22 cellular contexts compared by ENCODE assay signal in the genomic region with DNA sequence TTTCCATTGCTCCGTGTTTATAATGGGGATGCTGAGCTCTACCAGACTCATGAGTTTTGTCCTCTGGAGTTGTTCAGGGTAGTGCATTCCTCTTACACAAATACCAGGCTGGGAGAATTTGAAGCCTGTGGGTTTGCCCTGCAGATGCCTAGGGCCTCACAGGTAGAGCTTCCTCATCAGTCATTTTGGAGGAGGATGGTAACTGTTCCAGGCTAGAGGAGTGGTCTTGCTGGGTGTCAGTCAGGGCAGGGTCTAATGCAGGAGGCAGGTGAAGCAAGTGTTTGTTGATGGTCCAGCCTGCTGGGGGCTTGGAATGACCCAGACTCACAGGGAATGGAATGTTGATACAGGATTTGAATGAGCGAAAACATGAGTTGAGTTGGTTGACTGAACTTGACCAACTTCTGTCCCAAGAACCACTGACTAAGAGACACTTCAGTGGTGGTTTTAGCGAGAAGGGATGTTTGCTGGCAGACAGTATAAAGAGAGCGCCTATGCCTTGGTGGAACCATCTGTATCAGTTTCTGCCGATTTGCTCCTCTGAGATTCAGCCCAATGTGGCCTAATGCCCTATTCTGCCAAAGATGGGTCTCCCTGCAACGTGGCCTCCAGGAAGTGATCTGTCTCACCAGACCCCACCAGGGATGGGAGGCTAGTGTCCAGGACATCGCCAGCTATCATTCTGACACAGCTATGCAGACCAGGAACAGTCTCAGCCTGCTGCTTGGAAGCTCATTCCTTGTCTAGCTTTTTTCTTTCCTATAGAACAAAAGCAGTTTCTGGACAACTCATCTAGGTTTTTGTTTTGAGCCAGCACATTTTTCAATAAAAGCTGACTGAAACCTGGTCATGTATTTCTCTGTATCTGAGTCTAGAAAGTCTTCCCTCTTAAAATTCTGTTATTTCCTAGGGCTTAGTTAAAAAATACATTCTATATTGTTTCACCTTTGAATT. TPM values are rescaled to one million over a fixed set of nuclear protein-coding genes. Genes with fewer than 3 reads are reported as not detected.
DNase-seq lines count a peak whose midpoint lies in the region; ATAC-seq, FAIRE-seq and TF ChIP-seq lines count a peak whose summit lies in the region.
"Had no signal": no experiment of that assay in that cellular context is flagged by ENCODE, and none has a peak within 500 bp of the region (broad histone marks: within the 10 kb centered on the region; RNA-seq: fewer than 3 reads in every experiment).

No MANE protein-coding gene starts in this region.

- no peaks in the 10 kb centered on the region for H3K9me1 ChIP-seq in keratinocyte (ENCODE audit: control insufficient read depth, extremely low read depth, insufficient read depth, low read length)

- no peaks in the 10 kb centered on the region for H3K27me3 ChIP-seq in CD4-positive, CD25-positive, alpha-beta regulatory T cell (ENCODE audit: control insufficient read depth, insufficient read depth, low read length)
- H3K27me3 ChIP-seq in keratinocyte (ENCODE audit: control insufficient read depth, extremely low read depth, insufficient read depth, low read length), result no peaks in the 10 kb centered on the region
- H3K27me3 ChIP-seq: ascending aorta, BLaER1 had no signal

- dilution Hi-C loops in keratinocyte (cut with MboI; ENCODE audit: extremely low pct_ligation_motif_present, low sequenced_read_pairs), result loop anchor here (25.0 kb wide), 1 partner anchor 161 kb away; no protein-coding TSS in a partner anchor

- POLR2A ChIA-PET in activated CD8-positive, alpha-beta T cell treated with anti-CD3 and anti-CD28 coated beads for 36 hours (lab: Charles Lee), result interaction anchor here (0.8 kb wide), 1 partner anchor 63 kb away, joined by 3 read pairs; no protein-coding TSS in a partner anchor
- POLR2A ChIA-PET in activated CD8-positive, alpha-beta T cell treated with anti-CD3 and anti-CD28 coated beads, Interleukin-2, amount 10 ng/mL, durations not matched to agents 7 days and 5 days (lab: Charles Lee), result no interaction called here
- POLR2A ChIA-PET in activated CD4-positive, alpha-beta memory T cell treated with anti-CD3 and anti-CD28 coated beads, Interleukin-2, amount 10 ng/mL, durations not matched to agents 7 days and 5 days (lab: Charles Lee), result no interaction called here

- H3K27me3 Mint-ChIP-seq in activated CD8-positive, alpha-beta T cell treated with anti-CD3 and anti-CD28 coated beads for 36 hours, result no peaks in the 10 kb centered on the region
- H3K27me3 Mint-ChIP-seq in activated CD8-positive, alpha-beta T cell treated with anti-CD3 and anti-CD28 coated beads, Interleukin-2, amount 10 ng/mL, durations not matched to agents 7 days and 5 days (ENCODE audit: low read depth), result peaks cover 2% of the 10 kb centered on the region
- no peaks in the 10 kb centered on the region for H3K27me3 Mint-ChIP-seq in CD4-positive, CD25-positive, alpha-beta regulatory T cell
- no peaks in the 10 kb centered on the region for H3K27me3 Mint-ChIP-seq in activated CD4-positive, alpha-beta memory T cell treated with anti-CD3 and anti-CD28 coated beads, Interleukin-2, amount 10 ng/mL, durations not matched to agents 7 days and 5 days

- H3K4me3 Mint-ChIP-seq in activated CD8-positive, alpha-beta T cell treated with anti-CD3 and anti-CD28 coated beads for 36 hours, result no peak overlapping the region
- no peak overlapping the region for H3K4me3 Mint-ChIP-seq in activated CD8-positive, alpha-beta T cell treated with anti-CD3 and anti-CD28 coated beads, Interleukin-2, amount 10 ng/mL, durations not matched to agents 7 days and 5 days
- peak overlapping the region in 3 of 4 donors; percentile 38 to 50 (median 47) for H3K4me3 Mint-ChIP-seq in CD4-positive, CD25-positive, alpha-beta regulatory T cell
- peak overlapping the region; percentile 10 for H3K4me3 Mint-ChIP-seq in activated CD4-positive, alpha-beta memory T cell treated with anti-CD3 and anti-CD28 coated beads, Interleukin-2, amount 10 ng/mL, durations not matched to agents 7 days and 5 days

- intact Hi-C loops in activated CD8-positive, alpha-beta T cell treated with anti-CD3 and anti-CD28 coated beads for 36 hours (cut with micrococcal nuclease), result loop anchor here (5.0 kb wide), 1 partner anchor 446 kb away; no protein-coding TSS in a partner anchor

- no peaks in the 10 kb centered on the region for H3K9me3 Mint-ChIP-seq in activated CD8-positive, alpha-beta T cell treated with anti-CD3 and anti-CD28 coated beads for 36 hours
- no peaks in the 10 kb centered on the region for H3K9me3 Mint-ChIP-seq in activated CD8-positive, alpha-beta T cell treated with anti-CD3 and anti-CD28 coated beads, Interleukin-2, amount 10 ng/mL, durations not matched to agents 7 days and 5 days (ENCODE audit: insufficient read depth)
- H3K9me3 Mint-ChIP-seq in CD4-positive, CD25-positive, alpha-beta regulatory T cell, result no peaks in the 10 kb centered on the region
- H3K9me3 Mint-ChIP-seq in activated CD4-positive, alpha-beta memory T cell treated with anti-CD3 and anti-CD28 coated beads, Interleukin-2, amount 10 ng/mL, durations not matched to agents 7 days and 5 days, result no peaks in the 10 kb centered on the region

- H4K20me1 ChIP-seq in keratinocyte (ENCODE audit: control insufficient read depth, extremely low read depth, insufficient read depth, low read length), result no peaks in the 10 kb centered on the region
- H4K20me1 ChIP-seq: BLaER1 had no signal

- no peak overlapping the region for H2AFZ ChIP-seq in keratinocyte (ENCODE audit: control insufficient read depth, low read length)

- H3K9me3 ChIP-seq in CD4-positive, CD25-positive, alpha-beta regulatory T cell (ENCODE audit: control insufficient read depth in 2 of 2, low read length in 2 of 2), result no peaks in the 10 kb centered on the region
- H3K9me3 ChIP-seq in keratinocyte (ENCODE audit: control insufficient read depth, low read depth, low read length), result no peaks in the 10 kb centered on the region
- H3K9me3 ChIP-seq: A549, ascending aorta, BLaER1 had no signal

- peak overlapping the region; percentile 75 for H3K9ac ChIP-seq in keratinocyte (ENCODE audit: control insufficient read depth, extremely low read depth, insufficient read depth, low read length)
- H3K9ac ChIP-seq: BLaER1 had no signal

- peaks cover 37% of the 10 kb centered on the region for H3K4me1 ChIP-seq in CD4-positive, CD25-positive, alpha-beta regulatory T cell (ENCODE audit: control insufficient read depth, insufficient read depth, low read length, poor library complexity, severe bottlenecking)
- H3K4me1 ChIP-seq in keratinocyte (ENCODE audit: control insufficient read depth, extremely low read depth, insufficient read depth, low read length), result peaks cover 65% of the 10 kb centered on the region
- H3K4me1 ChIP-seq: ascending aorta had no signal

- no peak for FAIRE-seq in keratinocyte (lab: Jason Lieb, UNC)
- FAIRE-seq: A549, D721Med had no signal

- H3K27ac ChIP-seq in CD4-positive, CD25-positive, alpha-beta regulatory T cell (ENCODE audit: insufficient read depth, low read length, poor library complexity, severe bottlenecking), result no peak overlapping the region
- H3K27ac ChIP-seq in keratinocyte (ENCODE audit: control insufficient read depth, insufficient read depth, low read length), result peak overlapping the region; percentile 97
- H3K27ac ChIP-seq: ascending aorta, BLaER1 had no signal

- ATAC-seq in activated CD8-positive, alpha-beta T cell treated with anti-CD3 and anti-CD28 coated beads for 36 hours, result peak; percentile 21
- ATAC-seq in activated CD8-positive, alpha-beta T cell treated with anti-CD3 and anti-CD28 coated beads, Interleukin-2, amount 10 ng/mL, durations not matched to agents 7 days and 5 days, result no peak
- peak; percentile 3 to 15 for ATAC-seq in CD4-positive, CD25-positive, alpha-beta regulatory T cell (ENCODE audit: low read depth in 2 of 2)
- no peak for ATAC-seq in HG03521 (IDR thresholded peaks at IDR 0.05; ENCODE audit: unreplicated experiment)
- ATAC-seq: A549, left ventricle myocardium superior, Panc1 had no signal

- peak overlapping the region; percentile 64 for H3K4me3 ChIP-seq in CD4-positive, CD25-positive, alpha-beta regulatory T cell (ENCODE audit: low read depth, low read length)
- H3K4me3 ChIP-seq in keratinocyte (ENCODE audit: control insufficient read depth in 2 of 3, extremely low read depth in 1 of 3, insufficient read depth in 2 of 3, low read depth in 1 of 3, low read length in 3 of 3), result peak overlapping the region in 2 of 3 experiments; percentile 2 to 34
- H3K4me3 ChIP-seq: A549, ascending aorta, BLaER1 had no signal

- no peaks in the 10 kb centered on the region for H3K36me3 ChIP-seq in CD4-positive, CD25-positive, alpha-beta regulatory T cell (ENCODE audit: control insufficient read depth, insufficient read depth, low read length)
- no peaks in the 10 kb centered on the region for H3K36me3 ChIP-seq in keratinocyte (ENCODE audit: control insufficient read depth in 2 of 2, extremely low read depth in 1 of 2, insufficient read depth in 2 of 2, low read length in 2 of 2)
- H3K36me3 ChIP-seq: ascending aorta, BLaER1 had no signal

- H3K4me2 ChIP-seq in keratinocyte (ENCODE audit: control insufficient read depth, extremely low read depth, insufficient read depth, low read depth, low read length), result peak overlapping the region; percentile 69
- H3K4me2 ChIP-seq: A549, BLaER1 had no signal

- DNase-seq in activated CD8-positive, alpha-beta T cell treated with anti-CD3 and anti-CD28 coated beads for 36 hours, result no peak
- no peak for DNase-seq in activated CD8-positive, alpha-beta T cell treated with anti-CD3 and anti-CD28 coated beads, Interleukin-2, amount 10 ng/mL, durations not matched to agents 7 days and 5 days
- peak in 1 of 3 donors; percentile 57 for DNase-seq in CD4-positive, CD25-positive, alpha-beta regulatory T cell
- no peak for DNase-seq in activated CD4-positive, alpha-beta memory T cell treated with anti-CD3 and anti-CD28 coated beads, Interleukin-2, amount 10 ng/mL, durations not matched to agents 7 days and 5 days
- DNase-seq in keratinocyte (ENCODE audit: low read depth, low spot score) (no peak), DMS53 treated with DMSO at 0.1 percent for 48 hours (lab: John Stamatoyannopoulos, UW; ENCODE audit: unreplicated experiment) (no peak), HPDE6-E6E7 (ENCODE audit: extremely low spot score) (no peak)
- DNase-seq: activated effector memory CD4-positive, alpha-beta T cell treated with anti-CD3 and anti-CD28 coated beads, Interleukin-2, amount 50 U/mL, for 16 hours; cerebellar nuclear complex; effector CD8-positive, alpha-beta T cell; GOT3; KG1; left ventricle myocardium superior; MV-4-11; NCI-H187 treated with DMSO at 0.1 percent for 48 hours; retina had no signal

- peaks cover 5% of the 10 kb centered on the region for H3K79me2 ChIP-seq in keratinocyte (ENCODE audit: control insufficient read depth, insufficient read depth, low read length)

- H3K4me1 Mint-ChIP-seq in activated CD8-positive, alpha-beta T cell treated with anti-CD3 and anti-CD28 coated beads for 36 hours (ENCODE audit: low read depth), result peaks cover 28% of the 10 kb centered on the region
- H3K4me1 Mint-ChIP-seq in activated CD8-positive, alpha-beta T cell treated with anti-CD3 and anti-CD28 coated beads, Interleukin-2, amount 10 ng/mL, durations not matched to agents 7 days and 5 days (ENCODE audit: low read depth), result peaks cover 7% of the 10 kb centered on the region
- H3K4me1 Mint-ChIP-seq in CD4-positive, CD25-positive, alpha-beta regulatory T cell, result peaks cover 9 to 33% (median 21%) of the 10 kb centered on the region in 4 donors
- H3K4me1 Mint-ChIP-seq in activated CD4-positive, alpha-beta memory T cell treated with anti-CD3 and anti-CD28 coated beads, Interleukin-2, amount 10 ng/mL, durations not matched to agents 7 days and 5 days, result peaks cover 33% of the 10 kb centered on the region

- no peak for TF ChIP-seq CTCF in activated CD8-positive, alpha-beta T cell treated with anti-CD3 and anti-CD28 coated beads for 36 hours (IDR thresholded peaks at IDR 0.05)
- no peak for TF ChIP-seq CTCF in keratinocyte (optimal IDR thresholded peaks at IDR 0.05 in 1 of 3, IDR thresholded peaks at IDR 0.05 in 1 of 3, conservative IDR thresholded peaks at IDR 0.05 in 1 of 3; ENCODE audit: extremely low read depth in 1 of 3, insufficient read depth in 2 of 3, low read length in 3 of 3)

- peak overlapping the region; percentile 69 for H3K27ac Mint-ChIP-seq in activated CD8-positive, alpha-beta T cell treated with anti-CD3 and anti-CD28 coated beads for 36 hours
- H3K27ac Mint-ChIP-seq in activated CD8-positive, alpha-beta T cell treated with anti-CD3 and anti-CD28 coated beads, Interleukin-2, amount 10 ng/mL, durations not matched to agents 7 days and 5 days, result no peak overlapping the region
- peak overlapping the region; percentile 28 to 84 (median 73) for H3K27ac Mint-ChIP-seq in CD4-positive, CD25-positive, alpha-beta regulatory T cell
- H3K27ac Mint-ChIP-seq in activated CD4-positive, alpha-beta memory T cell treated with anti-CD3 and anti-CD28 coated beads, Interleukin-2, amount 10 ng/mL, durations not matched to agents 7 days and 5 days, result peak overlapping the region; percentile 73

- CTCF ChIA-PET in activated CD8-positive, alpha-beta T cell treated with anti-CD3 and anti-CD28 coated beads for 36 hours (lab: Charles Lee), result interaction anchor here (0.8 to 3.4 kb wide), 7 partner anchors 19 to 442 kb away, joined by 3 to 23 read pairs (median 8); no protein-coding TSS in a partner anchor
- CTCF ChIA-PET in activated CD8-positive, alpha-beta T cell treated with anti-CD3 and anti-CD28 coated beads, Interleukin-2, amount 10 ng/mL, durations not matched to agents 7 days and 5 days (lab: Charles Lee), result interaction anchor here (1.8 to 3.4 kb wide), 4 partner anchors 19 to 442 kb away, joined by 6 to 23 read pairs (median 6); no protein-coding TSS in a partner anchor
- CTCF ChIA-PET in activated CD4-positive, alpha-beta memory T cell treated with anti-CD3 and anti-CD28 coated beads, Interleukin-2, amount 10 ng/mL, durations not matched to agents 7 days and 5 days (lab: Charles Lee), result interaction anchor here (1.4 to 2.6 kb wide), 3 partner anchors 19 to 239 kb away, joined by 3 to 6 read pairs (median 6); no protein-coding TSS in a partner anchor

- no peaks in the 10 kb centered on the region for H3K36me3 Mint-ChIP-seq in activated CD8-positive, alpha-beta T cell treated with anti-CD3 and anti-CD28 coated beads for 36 hours (ENCODE audit: low read depth)
- no peaks in the 10 kb centered on the region for H3K36me3 Mint-ChIP-seq in activated CD8-positive, alpha-beta T cell treated with anti-CD3 and anti-CD28 coated beads, Interleukin-2, amount 10 ng/mL, durations not matched to agents 7 days and 5 days (ENCODE audit: low read depth)
- no peaks in the 10 kb centered on the region for H3K36me3 Mint-ChIP-seq in CD4-positive, CD25-positive, alpha-beta regulatory T cell
- no peaks in the 10 kb centered on the region for H3K36me3 Mint-ChIP-seq in activated CD4-positive, alpha-beta memory T cell treated with anti-CD3 and anti-CD28 coated beads, Interleukin-2, amount 10 ng/mL, durations not matched to agents 7 days and 5 days (ENCODE audit: low read depth)

RNA-seq across cellular contexts. Expression of gene IL1R2, which starts 9.3 kb away (rescaled TPM):
- 1 to 10 TPM in 1 of 2 experiments, not detected in 1; 1.1 TPM for total RNA-seq in activated CD8-positive, alpha-beta T cell treated with anti-CD3 and anti-CD28 coated beads for 36 hours
- total RNA-seq in activated CD8-positive, alpha-beta T cell treated with anti-CD3 and anti-CD28 coated beads, Interleukin-2, amount 10 ng/mL, durations not matched to agents 7 days and 5 days, result not detected
- total RNA-seq in CD4-positive, CD25-positive, alpha-beta regulatory T cell, result 1.8 TPM
- polyA plus RNA-seq in CD4-positive, CD25-positive, alpha-beta regulatory T cell, result 1 to 10 TPM; 1.5 to 6.0 (median 4.5) TPM
- under 1 TPM; 0.81 to 0.88 TPM for total RNA-seq in activated CD4-positive, alpha-beta memory T cell treated with anti-CD3 and anti-CD28 coated beads, Interleukin-2, amount 10 ng/mL, durations not matched to agents 7 days and 5 days
- 24.6 to 57.3 TPM (median 47.7 TPM) in 3 replicates for polyA plus RNA-seq in keratinocyte
- 4.9 TPM for polyA plus RNA-seq in keratinocyte (2011; ENCODE audit: low read depth)
- polyA plus RNA-seq in keratinocyte (2011; cell fraction: cytosol; rRNA removed), result 17.5 and 22.7 TPM in 2 replicates
- polyA plus RNA-seq in keratinocyte (2011; cell fraction: nucleus; rRNA removed), result 21.9 and 23.7 TPM in 2 replicates
- polyA plus RNA-seq in keratinocyte (2012; ENCODE audit: low replicate concordance), result 14.9 and 38.8 TPM in 2 replicates
- 16.9 to 36.7 TPM (median 32.0 TPM) in 3 replicates for polyA minus RNA-seq in keratinocyte
- polyA minus RNA-seq in keratinocyte (2011; cell fraction: cytosol; rRNA and poly(A)+ RNA removed), result 11.9 TPM
- 9.6 and 10.4 TPM in 2 replicates for polyA minus RNA-seq in keratinocyte (2011; cell fraction: nucleus; rRNA and poly(A)+ RNA removed)

Comparison
In these comparisons a context has a peak if more than half of its experiments do, and no peak if none do; other contexts are left out.
1. ATAC-seq: peak in activated CD8-positive, alpha-beta T cell treated with anti-CD3 and anti-CD28 coated beads for 36 hours (single experiment) and CD4-positive, CD25-positive, alpha-beta regulatory T cell (2 of 2); none in activated CD8-positive, alpha-beta T cell treated with anti-CD3 and anti-CD28 coated beads, Interleukin-2, amount 10 ng/mL, durations not matched to agents 7 days and 5 days (single experiment) and HG03521 (single experiment).
2. H3K4me3 Mint-ChIP-seq: peak in CD4-positive, CD25-positive, alpha-beta regulatory T cell (3 of 4) and activated CD4-positive, alpha-beta memory T cell treated with anti-CD3 and anti-CD28 coated beads, Interleukin-2, amount 10 ng/mL, durations not matched to agents 7 days and 5 days (single experiment); none in activated CD8-positive, alpha-beta T cell treated with anti-CD3 and anti-CD28 coated beads for 36 hours (single experiment) and activated CD8-positive, alpha-beta T cell treated with anti-CD3 and anti-CD28 coated beads, Interleukin-2, amount 10 ng/mL, durations not matched to agents 7 days and 5 days (single experiment).